Comparison of ENCODE assay signal across 1 cellular context in the genomic region with DNA sequence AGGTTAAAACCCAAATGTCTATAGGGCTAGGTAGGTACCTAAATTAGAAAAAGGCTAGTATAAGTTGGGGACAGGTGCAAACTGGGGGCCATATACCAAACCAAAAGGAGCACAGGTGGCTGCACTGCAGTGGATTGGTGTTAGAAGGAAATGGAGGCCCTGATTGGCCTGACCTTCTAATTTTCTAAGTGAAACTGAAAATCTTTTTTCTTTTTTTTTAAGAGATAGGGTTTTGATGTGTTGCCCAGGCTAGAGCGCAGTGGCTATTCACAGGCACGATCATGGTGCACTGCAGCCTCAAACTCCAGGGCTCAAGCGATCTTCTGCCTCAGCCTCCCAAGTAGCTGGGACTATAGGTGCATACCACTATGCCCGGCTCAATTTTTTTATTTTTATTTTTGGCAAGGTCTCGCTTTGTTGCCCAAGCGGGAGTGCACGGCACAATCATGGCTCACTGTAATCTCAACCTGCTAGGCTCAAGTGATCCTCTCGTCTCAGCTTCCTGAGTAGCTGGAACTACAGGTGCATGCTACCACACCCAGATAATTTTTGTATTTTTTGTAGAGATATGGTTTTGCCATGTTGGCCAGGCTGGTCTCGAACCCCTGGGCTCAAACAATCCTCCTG.
TF ChIP-seq lines count a peak whose summit lies in the region.

No MANE protein-coding gene starts in this region.

TF ChIP-seq in HepG2, 621 proteins besides CTCF, POLR2A, EP300 and RAD21:
- TF ChIP-seq XBP1 (CRISPR knock-in tag; IDR thresholded peaks at IDR 0.05): no peak
- TF ChIP-seq ZMYM4 (CRISPR knock-in tag; IDR thresholded peaks at IDR 0.05): no peak
